ENCODE assay signal across 8 cellular contexts in the genomic region with DNA sequence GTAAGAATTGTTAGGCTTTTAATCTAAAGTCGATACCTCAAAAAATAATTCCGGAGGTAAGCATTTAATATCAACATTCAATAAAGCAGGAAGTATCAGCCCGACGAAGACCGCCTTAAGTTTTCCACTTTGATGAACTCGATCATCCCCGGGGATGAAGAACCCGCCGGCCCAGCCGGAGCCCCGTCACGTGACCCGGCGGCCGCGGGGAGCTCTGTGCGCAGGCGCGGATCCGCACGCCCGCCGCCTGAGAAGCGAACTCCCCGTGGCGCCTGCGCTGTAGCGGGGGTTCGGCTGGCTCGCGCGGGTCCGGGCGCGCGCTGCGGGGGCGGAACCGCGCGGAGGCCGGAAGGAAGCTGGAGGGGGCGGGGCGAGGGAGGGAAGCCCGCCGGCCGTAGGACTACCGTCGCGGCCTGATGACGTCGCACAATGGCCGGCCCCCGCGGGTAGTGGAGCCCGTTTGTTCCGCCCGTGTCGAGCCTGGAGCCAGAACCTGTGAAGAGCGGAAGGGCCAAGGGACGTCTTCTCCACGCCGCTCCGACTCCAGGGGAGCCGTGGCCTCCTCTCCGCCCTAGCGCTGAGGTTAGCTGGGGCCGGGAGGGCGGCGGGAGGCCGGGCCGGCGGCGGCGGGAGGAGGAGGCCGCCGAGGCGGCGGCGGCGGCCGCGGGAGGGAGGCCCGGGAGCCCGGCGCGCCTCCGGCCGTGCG. TPM values are rescaled to one million over a fixed set of nuclear protein-coding genes. Genes with fewer than 3 reads are reported as not detected.
DNase-seq lines count a peak whose midpoint lies in the region; ATAC-seq and TF ChIP-seq lines count a peak whose summit lies in the region.

Gene ZC3H18, plus strand, starts transcription at position 419 of the 706 bp plus-strand sequence. CDS start 6,721 bp downstream, outside the sequence.

- peak within 1 kb of the TSS; percentile 92 for H3K4me3 ChIP-seq in coronary artery

- no peak for TF ChIP-seq CTCF in coronary artery (IDR thresholded peaks at IDR 0.05)

- no peaks in the 10 kb centered on the region for H3K27me3 Mint-ChIP-seq in activated CD4-positive, alpha-beta T cell treated with anti-CD3 and anti-CD28 coated beads, Interleukin-2, amount 10 ng/mL, durations not matched to agents 24 days and 14 days

- ATAC-seq in GM19324 (IDR thresholded peaks at IDR 0.05; ENCODE audit: low FRiP score, unreplicated experiment) (peak; percentile 88), HG03460 (IDR thresholded peaks at IDR 0.05; ENCODE audit: unreplicated experiment) (peak; percentile 64), left colon (peak; percentile 96)

- no peaks in the 10 kb centered on the region for H3K9me3 Mint-ChIP-seq in activated CD4-positive, alpha-beta T cell treated with anti-CD3 and anti-CD28 coated beads, Interleukin-2, amount 10 ng/mL, durations not matched to agents 24 days and 14 days

- peak within 1 kb of the TSS; percentile 90 for H3K27ac Mint-ChIP-seq in activated CD4-positive, alpha-beta T cell treated with anti-CD3 and anti-CD28 coated beads, Interleukin-2, amount 10 ng/mL, durations not matched to agents 24 days and 14 days

- H3K4me3 Mint-ChIP-seq in activated CD4-positive, alpha-beta T cell treated with anti-CD3 and anti-CD28 coated beads, Interleukin-2, amount 10 ng/mL, durations not matched to agents 24 days and 14 days, result peak within 1 kb of the TSS; percentile 91

- intact Hi-C loops in activated CD4-positive, alpha-beta T cell treated with anti-CD3 and anti-CD28 coated beads, Interleukin-2, amount 10 ng/mL, durations not matched to agents 24 days and 14 days (cut with micrococcal nuclease), result loop anchor here (1.0 to 2.0 kb wide), 3 partner anchors 81 to 136 kb away; partner anchors contain the start of genes CTU2, CYBA and RNF166
- intact Hi-C loops in left colon (cut with DNase I, micrococcal nuclease), result loop anchor here in 1 of 2 donors (10.0 kb wide), 1 partner anchor 125 kb away; no protein-coding TSS in a partner anchor

- peaks cover 36% of the 10 kb centered on the region for H3K4me1 Mint-ChIP-seq in activated CD4-positive, alpha-beta T cell treated with anti-CD3 and anti-CD28 coated beads, Interleukin-2, amount 10 ng/mL, durations not matched to agents 24 days and 14 days

- DNase-seq in Ammon's horn (ENCODE audit: low spot score), result peak; percentile 93
- DNase-seq in NCI-H526 treated with DMSO at 0.1 percent for 48 hours (lab: John Stamatoyannopoulos, UW), result peak; percentile 56
- peak; percentile 99 for DNase-seq in activated CD4-positive, alpha-beta T cell treated with anti-CD3 and anti-CD28 coated beads, Interleukin-2, amount 10 ng/mL, durations not matched to agents 24 days and 14 days
- peak; percentile 95 for DNase-seq in coronary artery (ENCODE audit: low spot score)
- DNase-seq in left colon, result peak; percentile 92 to 99
- peak; percentile 97 to 99 for DNase-seq in stimulated activated CD4-positive, alpha-beta T cell treated with anti-CD3 and anti-CD28 coated beads, Interleukin-1b, Interleukin-23, amount 100 ng/mL, for 4 hours (ENCODE audit: low read depth in 2 of 2)

- peak within 1 kb of the TSS; percentile 4 to 91 for H3K27ac ChIP-seq in coronary artery

- peaks cover 14% of the 10 kb centered on the region for H3K36me3 Mint-ChIP-seq in activated CD4-positive, alpha-beta T cell treated with anti-CD3 and anti-CD28 coated beads, Interleukin-2, amount 10 ng/mL, durations not matched to agents 24 days and 14 days (ENCODE audit: low read depth)

RNA-seq across cellular contexts. Expression of gene ZC3H18, which starts in this region (rescaled TPM):
- 106 and 118 TPM in 2 replicates for total RNA-seq in activated CD4-positive, alpha-beta T cell treated with anti-CD3 and anti-CD28 coated beads, Interleukin-2, amount 10 ng/mL, durations not matched to agents 24 days and 14 days
- total RNA-seq in left colon, result 10 to 100 TPM; 32.6 to 43.7 TPM

Comparison
In these comparisons a context has a peak if more than half of its experiments do, and no peak if none do; other contexts are left out.
1. Peak in every context shown above with its lines: DNase-seq, ATAC-seq, H3K4me3 ChIP-seq and H3K27ac ChIP-seq.